1 cellular context compared by ENCODE assay signal in genomic region chr4:76804060-76804459, GRCh38.
TF ChIP-seq lines count a peak whose summit lies in the region.

No MANE protein-coding gene starts in this region.

TF ChIP-seq in GM23338, 12 proteins besides CTCF, POLR2A, EP300 and RAD21 (continued from another document):
- TF ChIP-seq REST (IDR thresholded peaks at IDR 0.05; ENCODE audit: unreplicated experiment) (no peak), ZNF114 (CRISPR knock-in tag; IDR thresholded peaks at IDR 0.05) (no peak), ZNF462 (CRISPR knock-in tag; IDR thresholded peaks at IDR 0.05) (no peak), CREB1 (CRISPR knock-in tag; IDR thresholded peaks at IDR 0.05; ENCODE audit: low read depth) (no peak), ZNF331 (CRISPR knock-in tag; IDR thresholded peaks at IDR 0.05; ENCODE audit: low read depth) (no peak)
